In genomic region chrX:132101206-132101605, GRCh38 we compare ENCODE assay signal across 34 cellular contexts. TPM values are rescaled to one million over a fixed set of nuclear protein-coding genes. Genes with fewer than 3 reads are reported as not detected.
"Had no signal": no experiment of that assay in that cellular context is flagged by ENCODE, and none has a peak within 500 bp of the region (broad histone marks: within the 10 kb centered on the region; RNA-seq: fewer than 3 reads in every experiment).

No MANE protein-coding gene starts in this region.

- H3K9me3 ChIP-seq: adrenal gland, body of pancreas, breast epithelium had no signal

- DNase-seq: activated B cell treated with CpG ODN at 0.5 μM for 24 hours; activated CD4-positive, alpha-beta memory T cell treated with anti-CD3 and anti-CD28 coated beads for 36 hours; activated CD4-positive, alpha-beta T cell treated with anti-CD3 and anti-CD28 coated beads for 4 hours; activated CD4-positive, alpha-beta T cell treated with anti-CD3 and anti-CD28 coated beads, Interleukin-2, amount 10 ng/mL, durations not matched to agents 24 days and 14 days; activated CD4-positive, alpha-beta T cell treated with anti-CD3 and anti-CD28 coated beads, Interleukin-2, amount 50 U/mL, for 1 hour; activated CD4-positive, alpha-beta T cell treated with anti-CD3 and anti-CD28 coated beads, Interleukin-2, amount 50 U/mL, for 4 hours; activated CD4-positive, CD25-positive, alpha-beta regulatory T cell treated with anti-CD3 and anti-CD28 coated beads, Interleukin-2, amount 50 U/mL, for 72 hours; activated CD8-positive, alpha-beta memory T cell treated with anti-CD3 and anti-CD28 coated beads, Interleukin-2, amount 50 U/mL, for 4 hours; activated CD8-positive, alpha-beta T cell treated with anti-CD3 and anti-CD28 coated beads for 36 hours; activated effector memory CD4-positive, alpha-beta T cell treated with anti-CD3 and anti-CD28 coated beads, Interleukin-2, amount 50 U/mL, for 16 hours; activated gamma-delta T cell treated with Interleukin-2 at 50 U/mL for 16 hours; activated naive CD4-positive, alpha-beta T cell; activated naive CD4-positive, alpha-beta T cell treated with anti-CD3 and anti-CD28 coated beads for 36 hours; activated naive CD4-positive, alpha-beta T cell treated with anti-CD3 and anti-CD28 coated beads, Interleukin-2, amount 50 U/mL, for 16 hours; activated naive CD8-positive, alpha-beta T cell treated with anti-CD3 and anti-CD28 coated beads for 36 hours; activated T-cell treated with anti-CD3 and anti-CD28 coated beads for 4 hours; activated T-cell treated with anti-CD3 and anti-CD28 coated beads, Interleukin-2, amount 50 U/mL, for 1 hour; activated T-cell treated with anti-CD3 and anti-CD28 coated beads, Interleukin-2, amount 50 U/mL, for 4 hours; activated T-cell treated with anti-CD3 and anti-CD28 coated beads, Interleukin-2, amount 50 U/mL, for 72 hours; adrenal gland; amniotic stem cell; aorta; body of pancreas; brain microvascular endothelial cell; central memory CD4-positive, alpha-beta T cell; T-helper 1 cell; T-helper 2 cell; T-helper 9 cell had no signal

- ATAC-seq: activated CD8-positive, alpha-beta T cell treated with anti-CD3 and anti-CD28 coated beads for 36 hours; activated naive CD4-positive, alpha-beta T cell treated with anti-CD3 and anti-CD28 coated beads, Interleukin-2, amount 50 U/mL, for 72 hours; activated T-cell treated with anti-CD3 and anti-CD28 coated beads, Interleukin-2, amount 50 U/mL, for 4 hours; activated T-cell treated with anti-CD3 and anti-CD28 coated beads, Interleukin-2, amount 50 U/mL, for 72 hours; activated T-helper 17 cell treated with anti-CD3 and anti-CD28 coated beads, Interleukin-2, amount 50 U/mL, for 72 hours; body of pancreas had no signal

- H3K27me3 ChIP-seq: body of pancreas, brain microvascular endothelial cell had no signal

- H3K27ac ChIP-seq: adrenal gland, body of pancreas, brain microvascular endothelial cell, breast epithelium, VCaP had no signal

- H3K4me3 ChIP-seq: adrenal gland, body of pancreas, breast epithelium had no signal

- H3K36me3 ChIP-seq: adrenal gland, brain microvascular endothelial cell, breast epithelium had no signal

- H3K4me1 ChIP-seq: adrenal gland, body of pancreas, breast epithelium had no signal

RNA-seq across cellular contexts. Expression of gene FRMD7, which starts 26.6 kb away (rescaled TPM):
- total RNA-seq: activated B cell treated with CpG ODN at 0.5 μM for 24 hours; activated CD4-positive, alpha-beta memory T cell treated with anti-CD3 and anti-CD28 coated beads for 36 hours; activated CD4-positive, alpha-beta T cell treated with anti-CD3 and anti-CD28 coated beads, Interleukin-2, amount 10 ng/mL, durations not matched to agents 24 days and 14 days; activated CD8-positive, alpha-beta memory T cell treated with anti-CD3 and anti-CD28 coated beads for 36 hours; activated CD8-positive, alpha-beta T cell treated with anti-CD3 and anti-CD28 coated beads for 36 hours; activated naive CD4-positive, alpha-beta T cell treated with anti-CD3 and anti-CD28 coated beads for 36 hours; activated naive CD4-positive, alpha-beta T cell treated with anti-CD3 and anti-CD28 coated beads, Interleukin-2, amount 50 U/mL, for 72 hours; activated naive CD8-positive, alpha-beta T cell treated with anti-CD3 and anti-CD28 coated beads for 36 hours; activated T-cell treated with anti-CD3 and anti-CD28 coated beads, Interleukin-2, amount 50 U/mL, for 4 hours; activated T-cell treated with anti-CD3 and anti-CD28 coated beads, Interleukin-2, amount 50 U/mL, for 72 hours; activated T-helper 1 cell treated with anti-CD3 and anti-CD28 coated beads, Interleukin-12 subunit alpha, Interleukin-12 subunit beta, Interleukin-2, Interleukin-4 antibody, amounts not matched to agents 30 ng/mL and 10 ng/mL and 1 ng/mL, durations not matched to agents 14 hours and 24 hours and 36 hours; activated T-helper 17 cell treated with anti-CD3 and anti-CD28 coated beads, Interleukin-2, amount 50 U/mL, for 72 hours; adrenal gland; body of pancreas; breast epithelium had no signal
- polyA plus RNA-seq: adrenal gland had no signal
